In the genomic region with DNA sequence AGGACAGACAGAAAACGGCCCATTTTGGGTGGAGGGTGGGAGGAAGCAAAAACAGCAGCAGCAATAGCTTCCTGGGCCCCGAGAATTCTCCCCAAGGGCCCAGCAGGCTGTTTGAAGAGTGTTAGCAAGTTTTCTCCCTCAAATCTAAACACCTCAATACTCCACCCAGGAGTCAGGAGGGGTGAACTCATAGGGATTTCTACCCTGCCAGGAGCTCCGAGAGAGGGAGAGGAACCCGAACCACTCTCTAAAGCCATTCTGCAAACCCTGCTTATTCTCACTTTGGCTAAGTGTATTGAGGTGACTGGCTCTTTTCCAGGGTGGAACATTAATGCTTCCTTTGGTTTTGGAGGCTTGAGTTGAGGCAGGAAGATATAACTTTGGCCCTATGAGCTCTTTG, we compare ENCODE assay signal across 25 cellular contexts.
"Had no signal": no experiment of that assay in that cellular context is flagged by ENCODE, and none has a peak within 500 bp of the region (broad histone marks: within the 10 kb centered on the region; RNA-seq: fewer than 3 reads in every experiment).

No MANE protein-coding gene starts in this region.

- H3K4me1 Mint-ChIP-seq: neural crest cell had no signal

- DNase-seq: effector memory CD4-positive, alpha-beta T cell; foreskin fibroblast; glutamatergic neuron; immature natural killer cell; left lung; lower lobe of right lung; natural killer cell; nucleus accumbens; ovary; right cardiac atrium; stimulated activated CD4-positive, alpha-beta T cell treated with anti-CD3 and anti-CD28 coated beads, Interleukin-12 subunit alpha, Interleukin-12 subunit beta, amount 100 ng/mL, for 4 hours; stimulated activated naive CD4-positive, alpha-beta T cell; stomach; substantia nigra; transverse colon had no signal

- H3K27ac ChIP-seq: epithelial cell of prostate, esophagus muscularis mucosa, gastroesophageal sphincter, left lung, lower lobe of right lung, ovary, stomach, thoracic aorta, transverse colon had no signal

- ATAC-seq: gastroesophageal sphincter, left lung, lower lobe of right lung, natural killer cell, right cardiac atrium had no signal

- H3K9me3 ChIP-seq: esophagus muscularis mucosa, gastroesophageal sphincter, left lung, lower lobe of right lung, ovary, stomach, thoracic aorta, transverse colon had no signal

- H3K36me3 Mint-ChIP-seq: immature natural killer cell, mesothelial cell of epicardium, natural killer cell had no signal

- H3K27me3 ChIP-seq: ovary, stomach, transverse colon had no signal

- H3K9me3 Mint-ChIP-seq: immature natural killer cell, natural killer cell, neural crest cell had no signal

- H3K4me3 ChIP-seq: esophagus muscularis mucosa, gastroesophageal sphincter, left lung, lower lobe of right lung, ovary, stomach, thoracic aorta, transverse colon had no signal

- H3K4me1 ChIP-seq: esophagus muscularis mucosa, gastroesophageal sphincter, left lung, lower lobe of right lung, transverse colon had no signal

- FAIRE-seq: keratinocyte, small intestine had no signal

- H3K27ac Mint-ChIP-seq: memory B cell, mesothelial cell of epicardium, progenitor cell of endocrine pancreas had no signal

- H3K27me3 Mint-ChIP-seq: progenitor cell of endocrine pancreas had no signal

- H3K4me3 Mint-ChIP-seq: mesothelial cell of epicardium, natural killer cell, neural crest cell had no signal

- H3K36me3 ChIP-seq: esophagus muscularis mucosa, gastroesophageal sphincter, left lung, lower lobe of right lung, ovary, stomach, thoracic aorta, transverse colon had no signal
